9 cellular contexts compared by ENCODE assay signal in genomic region chr20:44028868-44029847, GRCh38.
DNase-seq lines count a peak whose midpoint lies in the region; ATAC-seq and TF ChIP-seq lines count a peak whose summit lies in the region.
"Had no signal": no experiment of that assay in that cellular context is flagged by ENCODE, and none has a peak within 500 bp of the region (broad histone marks: within the 10 kb centered on the region; RNA-seq: fewer than 3 reads in every experiment).

No MANE protein-coding gene starts in this region.

- H3K36me3 Mint-ChIP-seq in activated naive CD8-positive, alpha-beta T cell treated with anti-CD3 and anti-CD28 coated beads for 36 hours, result no peaks in the 10 kb centered on the region

- peaks cover 29% of the 10 kb centered on the region for H3K4me1 Mint-ChIP-seq in activated naive CD8-positive, alpha-beta T cell treated with anti-CD3 and anti-CD28 coated beads for 36 hours

- H3K4me3 Mint-ChIP-seq in activated naive CD8-positive, alpha-beta T cell treated with anti-CD3 and anti-CD28 coated beads for 36 hours, result peak overlapping the region; percentile 14

- peak overlapping the region; percentile 61 for H3K27ac Mint-ChIP-seq in activated naive CD8-positive, alpha-beta T cell treated with anti-CD3 and anti-CD28 coated beads for 36 hours

- peaks cover 15% of the 10 kb centered on the region for H3K27me3 Mint-ChIP-seq in activated naive CD8-positive, alpha-beta T cell treated with anti-CD3 and anti-CD28 coated beads for 36 hours

- peak; percentile 10 to 25 for DNase-seq in stimulated activated CD4-positive, alpha-beta T cell treated with anti-CD3 and anti-CD28 coated beads, Interleukin-15, amount 100 ng/mL, for 48 hours (ENCODE audit: low read depth in 2 of 2)
- no peak for DNase-seq in stimulated activated CD4-positive, alpha-beta T cell treated with anti-CD3 and anti-CD28 coated beads, Interleukin-2, amount 100 ng/mL, for 48 hours
- DNase-seq in activated naive CD8-positive, alpha-beta T cell treated with anti-CD3 and anti-CD28 coated beads for 36 hours, result peak; percentile 38
- DNase-seq in D341Med (ENCODE audit: low spot score) (no peak), mucosa of gallbladder (ENCODE audit: low spot score) (no peak), erythroblast (lab: John Stamatoyannopoulos, UW) (no peak), retina (no peak)
- DNase-seq: KG1 had no signal

- TF ChIP-seq POLR2A in erythroblast (IDR thresholded peaks at IDR 0.05; ENCODE audit: low read length), result no peak

- peak; percentile 80 for ATAC-seq in HG03378 (IDR thresholded peaks at IDR 0.05; ENCODE audit: unreplicated experiment)

- H3K9me3 Mint-ChIP-seq in activated naive CD8-positive, alpha-beta T cell treated with anti-CD3 and anti-CD28 coated beads for 36 hours, result peaks cover 2% of the 10 kb centered on the region

Comparison
In these comparisons a context has a peak if more than half of its experiments do, and no peak if none do; other contexts are left out.
1. DNase-seq: peak in stimulated activated CD4-positive, alpha-beta T cell treated with anti-CD3 and anti-CD28 coated beads, Interleukin-15, amount 100 ng/mL, for 48 hours (2 of 2) and activated naive CD8-positive, alpha-beta T cell treated with anti-CD3 and anti-CD28 coated beads for 36 hours (single experiment); none in stimulated activated CD4-positive, alpha-beta T cell treated with anti-CD3 and anti-CD28 coated beads, Interleukin-2, amount 100 ng/mL, for 48 hours (0 of 2), D341Med (single experiment), mucosa of gallbladder (single experiment), erythroblast (0 of 2) and retina (single experiment).